ENCODE assay signal across 24 cellular contexts in genomic region chr12:111728795-111729194, GRCh38. TPM values are rescaled to one million over a fixed set of nuclear protein-coding genes. Genes with fewer than 3 reads are reported as not detected.
"Had no signal": no experiment of that assay in that cellular context is flagged by ENCODE, and none has a peak within 500 bp of the region (broad histone marks: within the 10 kb centered on the region; RNA-seq: fewer than 3 reads in every experiment).

No MANE protein-coding gene starts in this region.

- ATAC-seq: activated CD4-positive, CD25-positive, alpha-beta regulatory T cell treated with anti-CD3 and anti-CD28 coated beads, Interleukin-2, amount 50 U/mL, for 24 hours; activated CD8-positive, alpha-beta T cell treated with anti-CD3 and anti-CD28 coated beads, Interleukin-2, amount 10 ng/mL, durations not matched to agents 7 days and 5 days; body of pancreas had no signal

- H3K27me3 Mint-ChIP-seq: activated naive CD8-positive, alpha-beta T cell treated with anti-CD3 and anti-CD28 coated beads, Interleukin-2, amount 10 ng/mL, durations not matched to agents 7 days and 5 days had no signal

- H3K9me3 ChIP-seq: body of pancreas had no signal

- H2AFZ ChIP-seq: PC-9 had no signal

- H3K4me3 Mint-ChIP-seq: activated CD8-positive, alpha-beta T cell treated with anti-CD3 and anti-CD28 coated beads, Interleukin-2, amount 10 ng/mL, durations not matched to agents 7 days and 5 days; activated naive CD8-positive, alpha-beta T cell treated with anti-CD3 and anti-CD28 coated beads, Interleukin-2, amount 10 ng/mL, durations not matched to agents 7 days and 5 days had no signal

- H3K4me3 ChIP-seq: body of pancreas, PC-9 had no signal

- H3K4me1 Mint-ChIP-seq: activated naive CD8-positive, alpha-beta T cell treated with anti-CD3 and anti-CD28 coated beads, Interleukin-2, amount 10 ng/mL, durations not matched to agents 7 days and 5 days had no signal

- DNase-seq: activated CD4-positive, alpha-beta T cell treated with anti-CD3 and anti-CD28 coated beads for 4 hours; activated CD4-positive, alpha-beta T cell treated with anti-CD3 and anti-CD28 coated beads, Interleukin-2, amount 50 U/mL, for 4 hours; activated CD8-positive, alpha-beta memory T cell treated with anti-CD3 and anti-CD28 coated beads, Interleukin-2, amount 50 U/mL, for 48 hours; activated CD8-positive, alpha-beta T cell treated with anti-CD3 and anti-CD28 coated beads, Interleukin-2, amount 10 ng/mL, durations not matched to agents 7 days and 5 days; activated naive CD4-positive, alpha-beta T cell treated with anti-CD3 and anti-CD28 coated beads, Interleukin-2, amount 50 U/mL, for 16 hours; activated naive CD8-positive, alpha-beta T cell treated with anti-CD3 and anti-CD28 coated beads, Interleukin-2, amount 10 ng/mL, durations not matched to agents 7 days and 5 days; activated T-cell treated with anti-CD3 and anti-CD28 coated beads, Interleukin-2, amount 50 U/mL, for 1 hour; aorta; body of pancreas; central memory CD4-positive, alpha-beta T cell; KG1; NCI-H1105 treated with DMSO at 0.1 percent for 48 hours; NCI-H1436 treated with DMSO at 0.1 percent for 48 hours; NCI-H187; NCI-H2081; NCI-H510A treated with DMSO at 0.1 percent for 48 hours; NCI-H69; NK-92 treated with Interleukin-12 subunit alpha and Interleukin-12 subunit beta, amount 100 ng/mL, for 24 hours; PC-9; SHP77 treated with DMSO at 0.1 percent for 48 hours; T-helper 1 cell; WERI-Rb-1 had no signal

- H3K36me3 ChIP-seq: WERI-Rb-1 had no signal

- H3K27me3 ChIP-seq: body of pancreas had no signal

- H3K4me1 ChIP-seq: body of pancreas had no signal

- H3K27ac ChIP-seq: body of pancreas, PC-9, WERI-Rb-1 had no signal

- H3K9me3 Mint-ChIP-seq: activated naive CD8-positive, alpha-beta T cell treated with anti-CD3 and anti-CD28 coated beads, Interleukin-2, amount 10 ng/mL, durations not matched to agents 7 days and 5 days had no signal

- H3K27ac Mint-ChIP-seq: activated CD8-positive, alpha-beta T cell treated with anti-CD3 and anti-CD28 coated beads, Interleukin-2, amount 10 ng/mL, durations not matched to agents 7 days and 5 days; activated naive CD8-positive, alpha-beta T cell treated with anti-CD3 and anti-CD28 coated beads, Interleukin-2, amount 10 ng/mL, durations not matched to agents 7 days and 5 days had no signal

- H3K4me2 ChIP-seq: PC-9 had no signal

RNA-seq across cellular contexts. Expression of gene ALDH2, which starts 37.9 kb away (rescaled TPM):
- total RNA-seq: MCF 10A had no signal
